Comparison of ENCODE assay signal across 8 cellular contexts in the genomic region with DNA sequence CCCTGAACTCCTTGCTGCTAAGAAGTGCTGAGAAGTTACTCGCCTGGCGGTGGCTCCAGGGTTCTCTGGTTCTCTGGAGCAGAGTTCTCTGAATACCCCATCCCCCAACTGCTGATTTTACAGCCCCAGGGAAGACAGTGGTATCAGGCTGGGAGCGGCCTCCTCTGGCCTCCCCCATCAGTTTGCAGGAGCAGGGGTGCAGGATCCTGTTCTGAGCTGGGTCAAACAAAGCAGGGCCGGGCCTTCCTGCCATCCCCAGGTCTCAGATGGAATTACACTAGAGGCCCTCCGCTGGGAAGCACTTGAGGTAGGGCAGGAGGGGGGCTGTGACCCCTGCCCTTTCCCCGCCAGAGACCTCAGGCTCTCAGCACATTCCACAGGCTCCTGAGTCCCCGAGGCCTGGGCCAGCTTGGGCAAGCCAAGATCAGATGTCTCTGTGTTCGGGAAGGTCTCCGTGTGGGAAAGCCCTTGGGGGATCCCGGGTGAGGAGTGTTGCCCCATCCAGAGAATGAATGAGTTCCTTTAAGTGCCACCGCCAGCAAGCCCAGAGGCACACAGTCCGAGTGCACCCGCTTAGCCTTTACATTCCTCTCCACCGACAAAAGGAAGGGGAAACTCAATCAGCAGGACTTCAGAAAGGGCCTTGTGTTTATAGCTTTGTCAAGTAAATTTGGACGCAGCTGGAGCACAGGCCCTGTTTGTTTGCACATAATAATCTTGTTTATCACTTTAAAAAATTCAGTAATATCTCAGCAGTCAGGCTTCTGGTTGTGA.
DNase-seq lines count a peak whose midpoint lies in the region; ATAC-seq and TF ChIP-seq lines count a peak whose summit lies in the region.

No MANE protein-coding gene starts in this region.

- TF ChIP-seq CTCF in choroid plexus epithelial cell (conservative IDR thresholded peaks at IDR 0.05; ENCODE audit: low read depth, low read length) (peak; percentile 43), testis (IDR thresholded peaks at IDR 0.05) (no peak)

- no peak for TF ChIP-seq POLR2A in testis (IDR thresholded peaks at IDR 0.05)

- H3K27me3 ChIP-seq in HUES64 (ENCODE audit: insufficient read depth, low read length) (no peaks in the 10 kb centered on the region), testis (no peaks in the 10 kb centered on the region)

- intact Hi-C loops in testis (cut with DNase I; ENCODE audit: low total_unique reads): no loop called here

- ATAC-seq in HG02852 (IDR thresholded peaks at IDR 0.05; ENCODE audit: unreplicated experiment): no peak

- H3K9me3 ChIP-seq in HUES64 (ENCODE audit: insufficient read depth, low read depth, low read length) (peaks cover 9% of the 10 kb centered on the region; the same call in 1 of the 2 replicates), testis (no peaks in the 10 kb centered on the region)

- H3K36me3 ChIP-seq in HUES64 (ENCODE audit: insufficient read depth, low read length): no peaks in the 10 kb centered on the region
- H3K36me3 ChIP-seq in testis (ENCODE audit: low read depth, missing control alignments): no peaks in the 10 kb centered on the region

- H3K4me3 ChIP-seq in HUES64 (ENCODE audit: low read length) (peak overlapping the region; percentile 27), choroid plexus epithelial cell (ENCODE audit: low read depth, low read length) (no peak overlapping the region), testis (no peak overlapping the region)

- WGBS in HUES64: 6% methylated on average over 14 of the region's 15 CpGs
- 38 to 60% methylated on average over 8 to 15 of the region's 15 CpGs for WGBS in testis, 2 donors

- peak overlapping the region; percentile 82 for H3K9ac ChIP-seq in HUES64 (ENCODE audit: low read depth, low read length)

- H3K27ac ChIP-seq in HUES64 (ENCODE audit: low read depth, low read length) (peak overlapping the region; percentile 96), testis (peak overlapping the region; percentile 2 to 64)

- H3K4me1 ChIP-seq in HUES64 (ENCODE audit: insufficient read depth, low read length) (peaks cover 36% of the 10 kb centered on the region), testis (peaks cover 47% of the 10 kb centered on the region)

- DNase-seq in choroid plexus epithelial cell (ENCODE audit: low read depth) (peak; percentile 74), islet precursor cell (peak; percentile 100), testis (peak; percentile 38), ureter (ENCODE audit: low spot score) (no peak), COLO668 (lab: John Stamatoyannopoulos, UW; ENCODE audit: unreplicated experiment) (no peak)
- DNase-seq in activated effector memory CD4-positive, alpha-beta T cell treated with Interleukin-2 at 50 U/mL for 16 hours: no peak

Comparison
In these comparisons a context has a peak if more than half of its experiments do, and no peak if none do; other contexts are left out.
1. DNase-seq: peak in choroid plexus epithelial cell (single experiment), islet precursor cell (single experiment) and testis (single experiment); none in activated effector memory CD4-positive, alpha-beta T cell treated with Interleukin-2 at 50 U/mL for 16 hours (single experiment), ureter (single experiment) and COLO668 (single experiment).